In genomic region chr19:38698225-38699026, GRCh38 we compare ENCODE assay signal across 11 cellular contexts. TPM values are rescaled to one million over a fixed set of nuclear protein-coding genes. Genes with fewer than 3 reads are reported as not detected.
DNase-seq lines count a peak whose midpoint lies in the region; ATAC-seq and TF ChIP-seq lines count a peak whose summit lies in the region.
"Had no signal": no experiment of that assay in that cellular context is flagged by ENCODE, and none has a peak within 500 bp of the region (broad histone marks: within the 10 kb centered on the region; RNA-seq: fewer than 3 reads in every experiment).

No MANE protein-coding gene starts in this region.

- ATAC-seq in HG02623 (IDR thresholded peaks at IDR 0.05; ENCODE audit: unreplicated experiment) = no peak

- H3K4me1 ChIP-seq in mesodermal cell (ENCODE audit: control insufficient read depth, insufficient read depth, low read length, poor library complexity, severe bottlenecking) (peaks cover 35% of the 10 kb centered on the region), tibial artery (peaks cover 16 to 100% (median 95%) of the 10 kb centered on the region in 4 donors)

- H3K4me1 Mint-ChIP-seq in activated CD4-positive, alpha-beta T cell treated with anti-CD3 and anti-CD28 coated beads, Interleukin-2, amount 10 ng/mL, durations not matched to agents 24 days and 14 days = peaks cover 51% of the 10 kb centered on the region
- peaks cover 91% of the 10 kb centered on the region for H3K4me1 Mint-ChIP-seq in chondrocyte (ENCODE audit: low read depth)

- peak overlapping the region; percentile 42 for H3K4me3 Mint-ChIP-seq in activated CD4-positive, alpha-beta T cell treated with anti-CD3 and anti-CD28 coated beads, Interleukin-2, amount 10 ng/mL, durations not matched to agents 24 days and 14 days
- no peak overlapping the region for H3K4me3 Mint-ChIP-seq in chondrocyte (ENCODE audit: unreplicated experiment)

- WGBS in mesodermal cell (ENCODE audit: insufficient coverage in 2 of 2), 2 experiments = 91% methylated on average over 15 to 21 of the region's 22 CpGs

- H3K27ac ChIP-seq in mesodermal cell (ENCODE audit: low read depth, low read length, severe bottlenecking) = peak overlapping the region; percentile 45
- peak overlapping the region; percentile 91 to 94 for H3K27ac ChIP-seq in tibial artery

- H3K36me3 Mint-ChIP-seq in activated CD4-positive, alpha-beta T cell treated with anti-CD3 and anti-CD28 coated beads, Interleukin-2, amount 10 ng/mL, durations not matched to agents 24 days and 14 days (ENCODE audit: low read depth) = peaks cover 14% of the 10 kb centered on the region
- peaks cover 18% of the 10 kb centered on the region for H3K36me3 Mint-ChIP-seq in chondrocyte (ENCODE audit: low read depth)

- DNase-seq in activated CD4-positive, alpha-beta T cell treated with anti-CD3 and anti-CD28 coated beads, Interleukin-2, amount 10 ng/mL, durations not matched to agents 24 days and 14 days = no peak
- no peak for DNase-seq in activated CD4-positive, alpha-beta T cell treated with anti-CD3 and anti-CD28 coated beads, Interleukin-2, amount 50 U/mL, for 1 hour
- DNase-seq in chondrocyte (ENCODE audit: low spot score) (no peak), tibial artery (no peak), NCI-H1436 (lab: John Stamatoyannopoulos, UW) (no peak), HuH-7 (ENCODE audit: low spot score) (no peak)
- DNase-seq: activated CD8-positive, alpha-beta memory T cell treated with anti-CD3 and anti-CD28 coated beads, Interleukin-2, amount 50 U/mL, for 4 hours; colonic mucosa; GDM1 had no signal

- H3K27me3 Mint-ChIP-seq in activated CD4-positive, alpha-beta T cell treated with anti-CD3 and anti-CD28 coated beads, Interleukin-2, amount 10 ng/mL, durations not matched to agents 24 days and 14 days = no peaks in the 10 kb centered on the region
- H3K27me3 Mint-ChIP-seq in chondrocyte (ENCODE audit: low read depth) = no peaks in the 10 kb centered on the region

- no peak overlapping the region for H3K4me3 ChIP-seq in mesodermal cell (ENCODE audit: extremely low read depth, insufficient read depth, low read length, poor library complexity, severe bottlenecking)
- H3K4me3 ChIP-seq in tibial artery = no peak overlapping the region
- H3K4me3 ChIP-seq: colonic mucosa had no signal

- no peak for TF ChIP-seq CTCF in chondrocyte (IDR thresholded peaks at IDR 0.05)
- no peak for TF ChIP-seq CTCF in tibial artery (IDR thresholded peaks at IDR 0.05)

- peak overlapping the region; percentile 66 for H3K27ac Mint-ChIP-seq in activated CD4-positive, alpha-beta T cell treated with anti-CD3 and anti-CD28 coated beads, Interleukin-2, amount 10 ng/mL, durations not matched to agents 24 days and 14 days
- peak overlapping the region; percentile 83 for H3K27ac Mint-ChIP-seq in chondrocyte (ENCODE audit: unreplicated experiment)

- H3K9me3 ChIP-seq in mesodermal cell (ENCODE audit: control insufficient read depth, low read length) (no peaks in the 10 kb centered on the region), tibial artery (no peaks in the 10 kb centered on the region)
- H3K9me3 ChIP-seq: colonic mucosa had no signal

- intact Hi-C loops in activated CD4-positive, alpha-beta T cell treated with anti-CD3 and anti-CD28 coated beads, Interleukin-2, amount 10 ng/mL, durations not matched to agents 24 days and 14 days (cut with micrococcal nuclease) = no loop called here
- intact Hi-C loops in tibial artery (cut with DNase I; ENCODE audit: low total_unique reads) = no loop called here

- no peaks in the 10 kb centered on the region for H3K27me3 ChIP-seq in tibial artery
- H3K27me3 ChIP-seq: colonic mucosa had no signal

- H3K36me3 ChIP-seq in mesodermal cell (ENCODE audit: control insufficient read depth, insufficient read depth, low read length) (peaks cover 90% of the 10 kb centered on the region), tibial artery (peaks cover 20 to 43% (median 37%) of the 10 kb centered on the region in 3 donors)

- no peaks in the 10 kb centered on the region for H3K9me3 Mint-ChIP-seq in activated CD4-positive, alpha-beta T cell treated with anti-CD3 and anti-CD28 coated beads, Interleukin-2, amount 10 ng/mL, durations not matched to agents 24 days and 14 days
- H3K9me3 Mint-ChIP-seq in chondrocyte (ENCODE audit: low read depth) = no peaks in the 10 kb centered on the region

RNA-seq across cellular contexts. Expression of gene CAPN12, which starts 45.8 kb away (rescaled TPM):
- 3.2 and 3.5 TPM in 2 replicates for total RNA-seq in activated CD4-positive, alpha-beta T cell treated with anti-CD3 and anti-CD28 coated beads, Interleukin-2, amount 10 ng/mL, durations not matched to agents 24 days and 14 days
- 0.40 to 0.44 TPM (median 0.44 TPM) in 3 replicates for total RNA-seq in chondrocyte
- polyA plus RNA-seq in mesodermal cell (2013, experiment 1 of 2) = 4.4 TPM
- polyA plus RNA-seq in mesodermal cell (2013, experiment 2 of 2) = 3.0 TPM

RNA-seq across cellular contexts. Expression of gene ACTN4, which starts 51.0 kb away (rescaled TPM):
- 243 and 257 TPM in 2 replicates for total RNA-seq in activated CD4-positive, alpha-beta T cell treated with anti-CD3 and anti-CD28 coated beads, Interleukin-2, amount 10 ng/mL, durations not matched to agents 24 days and 14 days
- total RNA-seq in chondrocyte = 641 to 921 TPM (median 917 TPM) in 3 replicates
- 478 TPM for polyA plus RNA-seq in mesodermal cell (2013, experiment 1 of 2)
- 340 TPM for polyA plus RNA-seq in mesodermal cell (2013, experiment 2 of 2)
